In the genomic region with DNA sequence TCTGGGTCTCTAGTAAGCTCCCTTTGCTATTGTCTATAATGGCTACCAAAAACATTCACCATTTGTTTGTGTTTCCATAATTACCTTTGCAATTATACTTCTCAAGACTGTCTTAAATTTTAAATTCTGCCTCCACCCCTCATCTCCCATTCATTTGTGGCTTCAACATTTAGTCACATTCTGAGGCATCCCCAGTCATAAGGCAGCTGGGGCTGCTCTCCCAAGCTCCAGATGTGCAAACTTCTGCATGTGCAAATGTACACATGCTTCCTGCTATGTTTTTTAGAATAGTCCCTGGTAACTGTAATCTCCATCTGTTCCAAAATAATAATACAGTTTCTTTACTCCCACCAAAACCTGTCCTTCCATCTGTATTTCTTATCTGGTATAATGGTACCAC, we compare ENCODE assay signal across 15 cellular contexts.
"Had no signal": no experiment of that assay in that cellular context is flagged by ENCODE, and none has a peak within 500 bp of the region (broad histone marks: within the 10 kb centered on the region; RNA-seq: fewer than 3 reads in every experiment).

No MANE protein-coding gene starts in this region.

- H3K27ac ChIP-seq: esophagus muscularis mucosa, parathyroid adenoma had no signal

- H3K27me3 Mint-ChIP-seq: activated naive CD8-positive, alpha-beta T cell treated with anti-CD3 and anti-CD28 coated beads, Interleukin-2, amount 10 ng/mL, durations not matched to agents 7 days and 5 days; naive thymus-derived CD4-positive, alpha-beta T cell had no signal

- H3K4me3 Mint-ChIP-seq: activated naive CD8-positive, alpha-beta T cell treated with anti-CD3 and anti-CD28 coated beads, Interleukin-2, amount 10 ng/mL, durations not matched to agents 7 days and 5 days; naive thymus-derived CD4-positive, alpha-beta T cell; WTC11 had no signal

- H3K9ac ChIP-seq: parathyroid adenoma had no signal

- H3K4me1 ChIP-seq: parathyroid adenoma had no signal

- H2AFZ ChIP-seq: parathyroid adenoma had no signal

- H3K27me3 ChIP-seq: esophagus muscularis mucosa had no signal

- ATAC-seq: left cardiac atrium; naive thymus-derived CD4-positive, alpha-beta T cell; WTC11 had no signal

- H3K9me3 ChIP-seq: esophagus muscularis mucosa had no signal

- H3K27ac Mint-ChIP-seq: activated naive CD8-positive, alpha-beta T cell treated with anti-CD3 and anti-CD28 coated beads, Interleukin-2, amount 10 ng/mL, durations not matched to agents 7 days and 5 days; WTC11 had no signal

- H3K36me3 ChIP-seq: esophagus muscularis mucosa had no signal

- H3K4me3 ChIP-seq: esophagus muscularis mucosa, lung had no signal

- H3K36me3 Mint-ChIP-seq: WTC11 had no signal

- DNase-seq: activated CD4-positive, alpha-beta T cell treated with anti-CD3 and anti-CD28 coated beads, Interleukin-2, amount 50 U/mL, for 4 hours; activated CD8-positive, alpha-beta memory T cell treated with anti-CD3 and anti-CD28 coated beads, Interleukin-2, amount 50 U/mL, for 4 hours; activated effector memory CD4-positive, alpha-beta T cell treated with Interleukin-2 at 50 U/mL for 16 hours; activated naive CD8-positive, alpha-beta T cell treated with anti-CD3 and anti-CD28 coated beads, Interleukin-2, amount 10 ng/mL, durations not matched to agents 7 days and 5 days; aorta; foreskin fibroblast; glutamatergic neuron; left cardiac atrium; naive thymus-derived CD4-positive, alpha-beta T cell; stimulated activated CD4-positive, alpha-beta T cell treated with anti-CD3 and anti-CD28 coated beads, Interleukin-15, amount 100 ng/mL, for 24 hours; stimulated activated CD4-positive, alpha-beta T cell treated with anti-CD3 and anti-CD28 coated beads, Interleukin-4, amount 100 ng/mL, for 24 hours had no signal
